ENCODE assay signal across 10 cellular contexts in genomic region chr15:64858136-64858535, GRCh38. TPM values are rescaled to one million over a fixed set of nuclear protein-coding genes. Genes with fewer than 3 reads are reported as not detected.
A peak's percentile ranks its signal among the peaks of the same experiment; 100 is the strongest.
DNase-seq lines count a peak whose midpoint lies in the region; FAIRE-seq and TF ChIP-seq lines count a peak whose summit lies in the region.
"Had no signal": no experiment of that assay in that cellular context is flagged by ENCODE, and none has a peak within 500 bp of the region (broad histone marks: within the 10 kb centered on the region; RNA-seq: fewer than 3 reads in every experiment).

No MANE protein-coding gene starts in this region.

- no peak for DNase-seq in AG04450 (ENCODE audit: low read depth, low spot score)
- peak in 1 of 3 donors; percentile 11 for DNase-seq in effector memory CD4-positive, alpha-beta T cell
- DNase-seq in osteoblast (ENCODE audit: insufficient read length, low spot score, missing footprints) = no peak
- no peak for DNase-seq in inferior parietal cortex (ENCODE audit: extremely low spot score)
- no peak for DNase-seq in H54 (ENCODE audit: insufficient read length, low spot score)
- no peak for DNase-seq in superior temporal gyrus (ENCODE audit: extremely low spot score)
- DNase-seq in NCI-H1417 (lab: John Stamatoyannopoulos, UW) = no peak
- DNase-seq: NCI-H1694 treated with DMSO at 0.1 percent for 48 hours; stimulated activated naive CD4-positive, alpha-beta T cell had no signal

- TF ChIP-seq POLR2A in H54 (IDR thresholded peaks at IDR 0.05; ENCODE audit: low read depth, low read length) = no peak

- H3F3A ChIP-seq in Loucy (ENCODE audit: low read depth) = no peaks in the 10 kb centered on the region

- peak overlapping the region; percentile 36 for H3K9ac ChIP-seq in Loucy (ENCODE audit: low read depth, low read length, poor library complexity, severe bottlenecking)

- H3K4me3 ChIP-seq in AG04450 (ENCODE audit: low read depth, low read length) (no peak overlapping the region), Loucy (ENCODE audit: low read length, poor library complexity, severe bottlenecking) (no peak overlapping the region), osteoblast (ENCODE audit: insufficient read depth, low read length) (no peak overlapping the region)
- H3K4me3 ChIP-seq in effector memory CD4-positive, alpha-beta T cell (ENCODE audit: insufficient read depth, low read depth, low read length, poor library complexity, severe bottlenecking) = no peak overlapping the region

- H3K9me3 ChIP-seq in AG04450 (ENCODE audit: control insufficient read depth, insufficient read depth, low read length) (no peaks in the 10 kb centered on the region; the same call in 1 of the 2 replicates), Loucy (ENCODE audit: insufficient read depth, low read depth, low read length) (no peaks in the 10 kb centered on the region), osteoblast (ENCODE audit: low read depth, low read length) (no peaks in the 10 kb centered on the region)
- H3K9me3 ChIP-seq in effector memory CD4-positive, alpha-beta T cell (ENCODE audit: control insufficient read depth, low read length) = no peaks in the 10 kb centered on the region

- peak overlapping the region; percentile 94 for H3K27ac ChIP-seq in AG04450 (ENCODE audit: low read depth, low read length)
- H3K27ac ChIP-seq in effector memory CD4-positive, alpha-beta T cell (ENCODE audit: insufficient read depth, low read length, poor library complexity, severe bottlenecking) = peak overlapping the region; percentile 35
- H3K27ac ChIP-seq in osteoblast (ENCODE audit: low read depth, low read length) = peak overlapping the region; percentile 79

- no peaks in the 10 kb centered on the region for H3K9me2 ChIP-seq in Loucy (replicated peaks; ENCODE audit: low read depth, low read length)

- TF ChIP-seq CTCF in AG04450 (IDR thresholded peaks at IDR 0.05; ENCODE audit: low read depth, low read length) (no peak), Loucy (conservative IDR thresholded peaks at IDR 0.05; ENCODE audit: low read length) (no peak), osteoblast (IDR thresholded peaks at IDR 0.05; ENCODE audit: extremely low read depth, low read depth, low read length) (no peak)

- H3K4me1 ChIP-seq in Loucy (ENCODE audit: insufficient read depth, low read length, poor library complexity, severe bottlenecking) (peaks cover 32% of the 10 kb centered on the region), osteoblast (ENCODE audit: insufficient read depth, low read length) (peaks cover 42% of the 10 kb centered on the region)
- H3K4me1 ChIP-seq in effector memory CD4-positive, alpha-beta T cell (ENCODE audit: control insufficient read depth, insufficient read depth, low read length, poor library complexity, severe bottlenecking) = peaks cover 27% of the 10 kb centered on the region

- peaks cover 73% of the 10 kb centered on the region; the same call in 1 of the 2 replicates for H3K36me3 ChIP-seq in Loucy (ENCODE audit: insufficient read depth, low read length)
- H3K36me3 ChIP-seq in effector memory CD4-positive, alpha-beta T cell (ENCODE audit: control insufficient read depth, insufficient read depth, low read length) = peaks cover 74% of the 10 kb centered on the region
- peaks cover 63% of the 10 kb centered on the region for H3K36me3 ChIP-seq in osteoblast (ENCODE audit: insufficient read depth, low read length)

- H3K27me3 ChIP-seq in AG04450 (ENCODE audit: control insufficient read depth, insufficient read depth, low read length) (no peaks in the 10 kb centered on the region), Loucy (ENCODE audit: insufficient read depth, low read length, poor library complexity, severe bottlenecking) (no peaks in the 10 kb centered on the region), osteoblast (ENCODE audit: insufficient read depth, low read length) (no peaks in the 10 kb centered on the region)
- H3K27me3 ChIP-seq in effector memory CD4-positive, alpha-beta T cell (replicated peaks; ENCODE audit: control insufficient read depth, insufficient read depth, low read length, poor library complexity, severe bottlenecking) = no peaks in the 10 kb centered on the region

- H4K20me1 ChIP-seq in Loucy (ENCODE audit: insufficient read depth, low read length, poor library complexity, severe bottlenecking) = peaks cover 40% of the 10 kb centered on the region
- H4K20me1 ChIP-seq in osteoblast (ENCODE audit: insufficient read depth, low read length) = peaks cover 24% of the 10 kb centered on the region

- POLR2A ChIA-PET in AG04450 (lab: Yijun Ruan, JAX) = interaction anchor here (1.7 to 2.9 kb wide), 2 partner anchors 8 to 18 kb away, joined by 7 to 18 read pairs; no protein-coding TSS in a partner anchor

- H2AFZ ChIP-seq in Loucy (ENCODE audit: low read length) = no peak overlapping the region
- H2AFZ ChIP-seq in osteoblast (ENCODE audit: low read length) = no peak overlapping the region

- no peak for FAIRE-seq in H54 (lab: Jason Lieb, UNC)

- H3K4me2 ChIP-seq in Loucy (ENCODE audit: low read depth, low read length, poor library complexity, severe bottlenecking) (peak overlapping the region; percentile 14), osteoblast (ENCODE audit: insufficient read depth, low read length) (no peak overlapping the region)

- CTCF ChIA-PET in AG04450 (lab: Charles Lee) = interaction anchor here (1.1 kb wide), 1 partner anchor 17 kb away, joined by 4 read pairs; no protein-coding TSS in a partner anchor

- peaks cover 75% of the 10 kb centered on the region; the same call in 1 of the 2 replicates for H3K79me2 ChIP-seq in Loucy (ENCODE audit: insufficient read depth, low read length)
- peaks cover 92% of the 10 kb centered on the region for H3K79me2 ChIP-seq in osteoblast (ENCODE audit: insufficient read depth, low read length)

RNA-seq across cellular contexts. Expression of gene PLEKHO2, which starts 16.4 kb away (rescaled TPM):
- 29.5 and 30.3 TPM in 2 replicates for polyA plus RNA-seq in AG04450 (2011; rRNA removed)
- 37.3 and 44.9 TPM in 2 replicates for polyA minus RNA-seq in AG04450 (2011; rRNA and poly(A)+ RNA removed)
- total RNA-seq in osteoblast = 38.3 and 41.6 TPM in 2 replicates

RNA-seq across cellular contexts. Expression of gene PIF1, which starts 32.7 kb away (rescaled TPM):
- 5.6 and 6.2 TPM in 2 replicates for polyA plus RNA-seq in AG04450 (2011; rRNA removed)
- polyA minus RNA-seq in AG04450 (2011; rRNA and poly(A)+ RNA removed) = 6.3 and 6.5 TPM in 2 replicates
- 6.2 and 9.4 TPM in 2 replicates for total RNA-seq in osteoblast

RNA-seq across cellular contexts. Expression of gene ANKDD1A, which starts 53.6 kb away (rescaled TPM):
- polyA plus RNA-seq in AG04450 (2011; rRNA removed) = 4.0 and 5.4 TPM in 2 replicates
- polyA minus RNA-seq in AG04450 (2011; rRNA and poly(A)+ RNA removed) = 4.3 and 7.9 TPM in 2 replicates
- total RNA-seq in osteoblast = 3.8 and 6.2 TPM in 2 replicates

Comparison
In these comparisons a context has a peak if more than half of its experiments do, and no peak if none do; other contexts are left out.
1. H3K27ac ChIP-seq: peak in every context shown above with its lines; median percentile 94 in AG04450; 79 in osteoblast; 35 in effector memory CD4-positive, alpha-beta T cell.